ENCODE assay signal across 15 cellular contexts in genomic region chr1:68188060-68188538, GRCh38. TPM values are rescaled to one million over a fixed set of nuclear protein-coding genes. Genes with fewer than 3 reads are reported as not detected.
A peak's percentile ranks its signal among the peaks of the same experiment; 100 is the strongest.
DNase-seq lines count a peak whose midpoint lies in the region; ATAC-seq, FAIRE-seq and TF ChIP-seq lines count a peak whose summit lies in the region.
"Had no signal": no experiment of that assay in that cellular context is flagged by ENCODE, and none has a peak within 500 bp of the region (broad histone marks: within the 10 kb centered on the region; RNA-seq: fewer than 3 reads in every experiment).

No MANE protein-coding gene starts in this region.

- H3K4me1 Mint-ChIP-seq in glutamatergic neuron (ENCODE audit: low read depth, unreplicated experiment): no peaks in the 10 kb centered on the region
- H3K4me1 Mint-ChIP-seq in neural progenitor cell: no peaks in the 10 kb centered on the region

- BruUV-seq in endothelial cell of umbilical vein (replicated peaks; lab: Mats Ljungman, UMichigan): no TSS peak

- H3K4me3 ChIP-seq in endothelial cell of umbilical vein (replicated peaks in 1 of 3; ENCODE audit: insufficient read depth in 1 of 3, low read depth in 1 of 3, low read length in 3 of 3) (no peak overlapping the region), rectal smooth muscle tissue (ENCODE audit: low read length) (no peak overlapping the region), neural progenitor cell (no peak overlapping the region)
- H3K4me3 ChIP-seq: mucosa of descending colon had no signal

- no peak for TF ChIP-seq CTCF in endothelial cell of umbilical vein (IDR thresholded peaks at IDR 0.05; ENCODE audit: extremely low read depth in 1 of 2, insufficient read depth in 1 of 2, low read depth in 1 of 2, low read length in 2 of 2)
- TF ChIP-seq CTCF in glutamatergic neuron (IDR thresholded peaks at IDR 0.05; ENCODE audit: partially characterized antibody, unreplicated experiment): no peak
- TF ChIP-seq CTCF in neural progenitor cell (IDR thresholded peaks at IDR 0.05): no peak

- H3K4me2 ChIP-seq in endothelial cell of umbilical vein (ENCODE audit: insufficient read depth, low read length) (no peak overlapping the region), neural progenitor cell (no peak overlapping the region)

- H3K27ac ChIP-seq in endothelial cell of umbilical vein (ENCODE audit: insufficient read depth, low read depth, low read length) (peak overlapping the region; percentile 34), rectal smooth muscle tissue (ENCODE audit: low read depth, low read length) (peak overlapping the region; percentile 67), neural progenitor cell (no peak overlapping the region)

- H3K9ac ChIP-seq in endothelial cell of umbilical vein (replicated peaks; ENCODE audit: extremely low read depth, insufficient read depth, low read length) (no peak overlapping the region), rectal smooth muscle tissue (ENCODE audit: low read length) (no peak overlapping the region), neural progenitor cell (no peak overlapping the region)

- peak; percentile 52 for ATAC-seq in GM19324 (IDR thresholded peaks at IDR 0.05; ENCODE audit: low FRiP score, unreplicated experiment)
- peak; percentile 67 for ATAC-seq in HG03432 (IDR thresholded peaks at IDR 0.05; ENCODE audit: unreplicated experiment)
- ATAC-seq: mucosa of descending colon had no signal

- H3K4me3 Mint-ChIP-seq in glutamatergic neuron (ENCODE audit: unreplicated experiment) (no peak overlapping the region), neural progenitor cell (no peak overlapping the region)
- H3K4me3 Mint-ChIP-seq: type B pancreatic cell had no signal

- no peaks in the 10 kb centered on the region for H3K27me3 ChIP-seq in endothelial cell of umbilical vein (ENCODE audit: control insufficient read depth in 2 of 2, insufficient read depth in 2 of 2, low read length in 2 of 2)
- H3K27me3 ChIP-seq in rectal smooth muscle tissue (ENCODE audit: control insufficient read depth, insufficient read depth, low read length): no peaks in the 10 kb centered on the region
- no peaks in the 10 kb centered on the region for H3K27me3 ChIP-seq in neural progenitor cell
- H3K27me3 ChIP-seq: BE2C had no signal

- H3K4me1 ChIP-seq in endothelial cell of umbilical vein (ENCODE audit: control insufficient read depth, extremely low read depth, insufficient read depth, low read length): peaks cover 11% of the 10 kb centered on the region
- peaks cover 4% of the 10 kb centered on the region for H3K4me1 ChIP-seq in rectal smooth muscle tissue (ENCODE audit: control insufficient read depth, insufficient read depth, low read length)
- no peaks in the 10 kb centered on the region for H3K4me1 ChIP-seq in neural progenitor cell
- H3K4me1 ChIP-seq: BE2C had no signal

- dilution Hi-C loops in endothelial cell of umbilical vein (cut with MboI; ENCODE audit: extremely low pct_ligation_motif_present, low sequenced_read_pairs): no loop called here

- H3F3A ChIP-seq in neural progenitor cell (ENCODE audit: low read depth): no peaks in the 10 kb centered on the region

- no peak for TF ChIP-seq POLR2A in endothelial cell of umbilical vein (IDR thresholded peaks at IDR 0.05; ENCODE audit: low read depth, low read length)

- H2AFZ ChIP-seq in endothelial cell of umbilical vein (ENCODE audit: low read depth, low read length) (no peak overlapping the region), neural progenitor cell (replicated peaks) (no peak overlapping the region)

- no peaks in the 10 kb centered on the region for H3K9me3 ChIP-seq in endothelial cell of umbilical vein (replicated peaks; ENCODE audit: control insufficient read depth, insufficient read depth, low read length)
- no peaks in the 10 kb centered on the region for H3K9me3 ChIP-seq in neural progenitor cell (ENCODE audit: low read depth)
- H3K9me3 ChIP-seq: BE2C, mucosa of descending colon had no signal

- no peak for FAIRE-seq in endothelial cell of umbilical vein (lab: Jason Lieb, UNC)

- no peaks in the 10 kb centered on the region for H3K36me3 Mint-ChIP-seq in glutamatergic neuron (ENCODE audit: unreplicated experiment)
- H3K36me3 Mint-ChIP-seq in neural progenitor cell: peaks cover 77% of the 10 kb centered on the region

- DNase-seq in endothelial cell of umbilical vein (ENCODE audit: low read depth, low spot score) (no peak), GOT3 (lab: John Stamatoyannopoulos, UW) (no peak), glutamatergic neuron (no peak), neural progenitor cell (ENCODE audit: low spot score) (no peak)
- DNase-seq in stimulated activated CD4-positive, alpha-beta T cell treated with anti-CD3 and anti-CD28 coated beads, Interleukin-4, amount 100 ng/mL, for 24 hours: no peak
- DNase-seq: activated CD8-positive, alpha-beta memory T cell treated with anti-CD3 and anti-CD28 coated beads for 24 hours; activated effector memory CD4-positive, alpha-beta T cell treated with anti-CD3 and anti-CD28 coated beads, Interleukin-2, amount 50 U/mL, for 16 hours; BE2C; DMS 273 treated with DMSO at 0.1 percent for 48 hours; mucosa of descending colon; NCI-H2107 had no signal

- POLR2A ChIA-PET in endothelial cell of umbilical vein (lab: Charles Lee): no interaction called here

- H3K36me3 ChIP-seq in endothelial cell of umbilical vein (ENCODE audit: control insufficient read depth in 2 of 2, extremely low read depth in 1 of 2, insufficient read depth in 2 of 2, low read length in 2 of 2) (peaks cover 6 to 8% of the 10 kb centered on the region in 2 experiments), rectal smooth muscle tissue (ENCODE audit: control insufficient read depth, insufficient read depth, low read length) (peaks cover 4% of the 10 kb centered on the region), neural progenitor cell (peaks cover 27% of the 10 kb centered on the region)
- H3K36me3 ChIP-seq: BE2C had no signal

- H4K20me1 ChIP-seq in endothelial cell of umbilical vein (replicated peaks; ENCODE audit: control insufficient read depth, extremely low read depth, insufficient read depth, low read length) (no peaks in the 10 kb centered on the region), neural progenitor cell (ENCODE audit: low read depth) (peaks cover 3% of the 10 kb centered on the region)

- H3K27me3 Mint-ChIP-seq in glutamatergic neuron (ENCODE audit: unreplicated experiment): no peaks in the 10 kb centered on the region
- no peaks in the 10 kb centered on the region for H3K27me3 Mint-ChIP-seq in neural progenitor cell (ENCODE audit: insufficient read depth, low read depth)
- H3K27me3 Mint-ChIP-seq: type B pancreatic cell had no signal

- H3K9me1 ChIP-seq in endothelial cell of umbilical vein (replicated peaks; ENCODE audit: control insufficient read depth, extremely low read depth, insufficient read depth, low read length): no peaks in the 10 kb centered on the region

- peaks cover 6% of the 10 kb centered on the region for H3K79me2 ChIP-seq in endothelial cell of umbilical vein (ENCODE audit: control insufficient read depth, insufficient read depth, low read length)
- H3K79me2 ChIP-seq in neural progenitor cell (ENCODE audit: low read depth): peaks cover 4% of the 10 kb centered on the region

- intact Hi-C loops in endothelial cell of umbilical vein (cut with micrococcal nuclease): loop anchor here (1.0 kb wide), 1 partner anchor 9 kb away; no protein-coding TSS in a partner anchor

- CTCF ChIA-PET in endothelial cell of umbilical vein (lab: Charles Lee): interaction anchor here (1.3 to 1.6 kb wide), 3 partner anchors 10 to 13 kb away, joined by 4 to 6 read pairs (median 5); no protein-coding TSS in a partner anchor

- H3K27ac Mint-ChIP-seq in glutamatergic neuron (ENCODE audit: unreplicated experiment): no peak overlapping the region
- H3K27ac Mint-ChIP-seq in neural progenitor cell: no peak overlapping the region
- H3K27ac Mint-ChIP-seq: type B pancreatic cell had no signal

- H3K9me3 Mint-ChIP-seq in glutamatergic neuron (ENCODE audit: unreplicated experiment): peaks cover 1% of the 10 kb centered on the region
- peaks cover 14% of the 10 kb centered on the region for H3K9me3 Mint-ChIP-seq in neural progenitor cell

TF ChIP-seq in endothelial cell of umbilical vein, 7 proteins besides CTCF, POLR2A, EP300 and RAD21:
- TF ChIP-seq JUN (IDR thresholded peaks at IDR 0.05; ENCODE audit: borderline replicate concordance, insufficient read depth, insufficient read length, low read depth) (no peak), GATA2 (IDR thresholded peaks at IDR 0.05; ENCODE audit: insufficient read depth, insufficient read length, low read depth, low read length) (no peak), FOS (IDR thresholded peaks at IDR 0.05; ENCODE audit: borderline replicate concordance, insufficient read depth, low read length) (no peak), EZH2 (IDR thresholded peaks at IDR 0.05; ENCODE audit: borderline replicate concordance, low read depth, low read length, severe bottlenecking) (no peak)

RNA-seq across cellular contexts. Expression of gene WLS, which starts 44.2 kb away (rescaled TPM):
- total RNA-seq in endothelial cell of umbilical vein (163 and 199 TPM in 2 replicates), glutamatergic neuron (ENCODE audit: unreplicated experiment) (1.5 TPM), neural progenitor cell (ENCODE audit: low replicate concordance) (187 and 259 TPM in 2 replicates)
- polyA plus RNA-seq in endothelial cell of umbilical vein: 121 and 122 TPM in 2 replicates
- 113 and 126 TPM in 2 replicates for polyA plus RNA-seq in endothelial cell of umbilical vein (2011; cell fraction: cytosol; rRNA removed)
- polyA plus RNA-seq in endothelial cell of umbilical vein (2011; cell fraction: nucleus; rRNA removed): 190 and 208 TPM in 2 replicates
- polyA plus RNA-seq in endothelial cell of umbilical vein (2012): 109 and 154 TPM in 2 replicates
- polyA minus RNA-seq in endothelial cell of umbilical vein: 342 and 361 TPM in 2 replicates
- polyA minus RNA-seq in endothelial cell of umbilical vein (2011; cell fraction: cytosol; rRNA and poly(A)+ RNA removed): 20.7 TPM
- polyA minus RNA-seq in endothelial cell of umbilical vein (2011; cell fraction: nucleus; rRNA and poly(A)+ RNA removed): 274 and 359 TPM in 2 replicates

Comparison
In these comparisons a context has a peak if more than half of its experiments do, and no peak if none do; other contexts are left out.
1. RNA of gene WLS, which starts 44.2 kb away (total RNA-seq): 187 to 259 TPM in neural progenitor cell and 163 to 199 TPM in endothelial cell of umbilical vein; 1.5 TPM in glutamatergic neuron (single experiment); every median in the first group is over 10 times any median in the second.